1 cellular context compared by ENCODE assay signal in the genomic region with DNA sequence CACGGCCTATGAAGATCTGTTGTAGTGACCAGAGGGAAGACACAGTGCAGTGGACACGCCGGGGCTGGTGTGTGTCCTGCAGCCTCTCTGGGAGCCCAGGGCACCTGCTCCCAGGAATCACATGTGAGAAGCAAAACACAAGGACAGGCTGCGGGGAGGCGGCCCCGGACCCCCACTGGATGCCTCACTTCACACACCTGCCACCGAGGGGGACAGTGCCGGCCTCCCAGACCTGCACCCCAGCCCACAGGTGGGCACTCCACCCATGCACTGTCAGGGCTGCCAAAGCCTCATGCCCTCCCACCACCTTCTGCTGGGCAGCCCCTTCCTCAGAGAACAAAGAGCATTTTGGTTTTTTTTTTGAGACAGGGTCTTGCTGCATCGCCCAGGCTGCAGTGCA.
TF ChIP-seq lines count a peak whose summit lies in the region.

No MANE protein-coding gene starts in this region.

TF ChIP-seq in H1, 55 proteins besides CTCF, POLR2A, EP300 and RAD21:
- TF ChIP-seq, protein P1, sequence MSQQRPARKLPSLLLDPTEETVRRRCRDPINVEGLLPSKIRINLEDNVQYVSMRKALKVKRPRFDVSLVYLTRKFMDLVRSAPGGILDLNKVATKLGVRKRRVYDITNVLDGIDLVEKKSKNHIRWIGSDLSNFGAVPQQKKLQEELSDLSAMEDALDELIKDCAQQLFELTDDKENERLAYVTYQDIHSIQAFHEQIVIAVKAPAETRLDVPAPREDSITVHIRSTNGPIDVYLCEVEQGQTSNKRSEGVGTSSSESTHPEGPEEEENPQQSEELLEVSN (IDR thresholded peaks at IDR 0.05): no peak
- no peak for TF ChIP-seq CREB1 (IDR thresholded peaks at IDR 0.05)
- TF ChIP-seq YY1 (IDR thresholded peaks at IDR 0.05; ENCODE audit: low read depth, low read length): no peak
